In genomic region chr20:23629017-23629541, GRCh38 we compare ENCODE assay signal across 1 cellular context.
TF ChIP-seq lines count a peak whose summit lies in the region.

No MANE protein-coding gene starts in this region.

TF ChIP-seq in HepG2, 621 proteins besides CTCF, POLR2A, EP300 and RAD21 (continued from another document and continues in another):
- TF ChIP-seq ZBTB33 (CRISPR knock-in tag; IDR thresholded peaks at IDR 0.05) = peak; percentile 66; the same call in 1 of the 2 replicates
- peak; percentile 44 for TF ChIP-seq ZSCAN21 (CRISPR knock-in tag; IDR thresholded peaks at IDR 0.05; ENCODE audit: borderline replicate concordance)
- peak; percentile 75; the same call in 1 of the 2 replicates for TF ChIP-seq SNAPC4 (CRISPR knock-in tag; IDR thresholded peaks at IDR 0.05)
- TF ChIP-seq SIX4 (CRISPR knock-in tag; IDR thresholded peaks at IDR 0.05) = peak; percentile 77; the same call in 1 of the 2 replicates
- no peak for TF ChIP-seq MAFG (CRISPR knock-in tag; IDR thresholded peaks at IDR 0.05)
- peak; percentile 75 for TF ChIP-seq PPARG (CRISPR knock-in tag; conservative IDR thresholded peaks at IDR 0.05)
- TF ChIP-seq SCMH1 (CRISPR knock-in tag; IDR thresholded peaks at IDR 0.05; ENCODE audit: borderline replicate concordance) = no peak
- 0 out of 2 replicates have a peak, but pooled peaks have one; percentile 38 for TF ChIP-seq ZBTB42 (CRISPR knock-in tag; IDR thresholded peaks at IDR 0.05)
- TF ChIP-seq RORA (CRISPR knock-in tag; IDR thresholded peaks at IDR 0.05) = no peak
- TF ChIP-seq ZBTB43 (CRISPR knock-in tag; conservative IDR thresholded peaks at IDR 0.05) = peak; percentile 91
- TF ChIP-seq MBNL3 (CRISPR knock-in tag; conservative IDR thresholded peaks at IDR 0.05) = no peak
- TF ChIP-seq KDM5B (CRISPR knock-in tag; IDR thresholded peaks at IDR 0.05; ENCODE audit: borderline replicate concordance) = peak; percentile 87
- TF ChIP-seq KLF9 (CRISPR knock-in tag; IDR thresholded peaks at IDR 0.05; ENCODE audit: low read depth) = peak; percentile 79
- TF ChIP-seq YY1 (IDR thresholded peaks at IDR 0.05; ENCODE audit: insufficient read depth, insufficient replicate concordance, low read depth, low read length) = peak; percentile 31
- no peak; the same call in 1 of the 2 replicates for TF ChIP-seq ONECUT2 (CRISPR knock-in tag; IDR thresholded peaks at IDR 0.05)
- TF ChIP-seq RXRA (CRISPR knock-in tag; IDR thresholded peaks at IDR 0.05) = peak; percentile 96
- TF ChIP-seq ZNF607 (CRISPR knock-in tag; IDR thresholded peaks at IDR 0.05; ENCODE audit: borderline replicate concordance) = peak; percentile 62; the same call in 1 of the 2 replicates
- TF ChIP-seq MEF2D (CRISPR knock-in tag; IDR thresholded peaks at IDR 0.05) = peak; percentile 92
- TF ChIP-seq ZNF367 (CRISPR knock-in tag; IDR thresholded peaks at IDR 0.05; ENCODE audit: borderline replicate concordance) = no peak
- TF ChIP-seq NFYC (CRISPR knock-in tag; IDR thresholded peaks at IDR 0.05) = peak; percentile 74
- TF ChIP-seq NFATC3 (CRISPR knock-in tag; IDR thresholded peaks at IDR 0.05) = no peak
- TF ChIP-seq ZNF747 (CRISPR knock-in tag; IDR thresholded peaks at IDR 0.05; ENCODE audit: borderline replicate concordance) = peak; percentile 78; the same call in 1 of the 2 replicates
- no peak for TF ChIP-seq ZFAT (CRISPR knock-in tag; conservative IDR thresholded peaks at IDR 0.05)
- TF ChIP-seq PAWR (CRISPR knock-in tag; IDR thresholded peaks at IDR 0.05; ENCODE audit: borderline replicate concordance) = 0 out of 2 replicates have a peak, but pooled peaks have one; percentile 76
- no peak for TF ChIP-seq ZNF496 (CRISPR knock-in tag; IDR thresholded peaks at IDR 0.05; ENCODE audit: insufficient replicate concordance)
- no peak for TF ChIP-seq TEF (CRISPR knock-in tag; IDR thresholded peaks at IDR 0.05)
- TF ChIP-seq SUZ12 (IDR thresholded peaks at IDR 0.05; ENCODE audit: low read depth, low read length) = no peak
- no peak for TF ChIP-seq THAP8 (CRISPR knock-in tag; IDR thresholded peaks at IDR 0.05; ENCODE audit: borderline replicate concordance)
- no peak for TF ChIP-seq ZNF138 (CRISPR knock-in tag; IDR thresholded peaks at IDR 0.05; ENCODE audit: low read depth)
- peak; percentile 83; the same call in 1 of the 2 replicates for TF ChIP-seq ZNF431 (CRISPR knock-in tag; IDR thresholded peaks at IDR 0.05; ENCODE audit: borderline replicate concordance, low read depth)
- TF ChIP-seq ZNF850 (CRISPR knock-in tag; conservative IDR thresholded peaks at IDR 0.05) = no peak
- TF ChIP-seq ARNTL (CRISPR knock-in tag; IDR thresholded peaks at IDR 0.05) = peak; percentile 91
- TF ChIP-seq EEA1 (CRISPR knock-in tag; IDR thresholded peaks at IDR 0.05; ENCODE audit: borderline replicate concordance) = no peak
- TF ChIP-seq ZNF121 (CRISPR knock-in tag; IDR thresholded peaks at IDR 0.05) = no peak; the same call in 1 of the 2 replicates
- no peak for TF ChIP-seq KLF15 (CRISPR knock-in tag; IDR thresholded peaks at IDR 0.05; ENCODE audit: borderline replicate concordance)
- TF ChIP-seq ZNF549 (CRISPR knock-in tag; IDR thresholded peaks at IDR 0.05) = no peak
- TF ChIP-seq HINFP (CRISPR knock-in tag; IDR thresholded peaks at IDR 0.05; ENCODE audit: low read depth) = no peak; the same call in 1 of the 2 replicates
- TF ChIP-seq SMAD1 (CRISPR knock-in tag; IDR thresholded peaks at IDR 0.05; ENCODE audit: borderline replicate concordance, low read depth) = peak; percentile 96; the same call in 1 of the 2 replicates
- TF ChIP-seq ZNF878 (CRISPR knock-in tag; IDR thresholded peaks at IDR 0.05) = peak; percentile 93; the same call in 1 of the 2 replicates
- no peak for TF ChIP-seq ADNP (CRISPR knock-in tag; IDR thresholded peaks at IDR 0.05)
- TF ChIP-seq ZNF746 (CRISPR knock-in tag; IDR thresholded peaks at IDR 0.05) = peak; percentile 94
- TF ChIP-seq THAP9 (CRISPR knock-in tag; IDR thresholded peaks at IDR 0.05; ENCODE audit: borderline replicate concordance) = peak; percentile 80
- no peak for TF ChIP-seq TOE1 (CRISPR knock-in tag; IDR thresholded peaks at IDR 0.05)
- peak; percentile 81 for TF ChIP-seq SMYD3 (CRISPR knock-in tag; IDR thresholded peaks at IDR 0.05)
- TF ChIP-seq NR2F1 (CRISPR knock-in tag; IDR thresholded peaks at IDR 0.05) = peak; percentile 84 to 91
- peak; percentile 73 for TF ChIP-seq ASH2L (IDR thresholded peaks at IDR 0.05; ENCODE audit: insufficient read length, low read depth, low read length)
- TF ChIP-seq FIP1L1 (IDR thresholded peaks at IDR 0.05; ENCODE audit: borderline replicate concordance, insufficient read depth, low read depth, low read length) = no peak
- peak; percentile 67; the same call in 1 of the 2 replicates for TF ChIP-seq ZNF280D (CRISPR knock-in tag; IDR thresholded peaks at IDR 0.05)
- TF ChIP-seq CHD4 (IDR thresholded peaks at IDR 0.05; ENCODE audit: borderline replicate concordance, low read length) = peak; percentile 88; the same call in 1 of the 2 replicates
- peak; percentile 73; the same call in 1 of the 2 replicates for TF ChIP-seq ZNF337 (CRISPR knock-in tag; IDR thresholded peaks at IDR 0.05; ENCODE audit: borderline replicate concordance, low read depth)
- TF ChIP-seq NR2F2 (IDR thresholded peaks at IDR 0.05; ENCODE audit: borderline replicate concordance, low read depth) = peak; percentile 73
